In genomic region chr7:47405921-47406765, GRCh38 we compare ENCODE assay signal across 8 cellular contexts.
DNase-seq lines count a peak whose midpoint lies in the region; ATAC-seq, FAIRE-seq and TF ChIP-seq lines count a peak whose summit lies in the region.

No MANE protein-coding gene starts in this region.

- H3K4me3 ChIP-seq in LNCaP clone FGC (ENCODE audit: low read depth, low read length), result no peak overlapping the region
- no peak overlapping the region for H3K4me3 ChIP-seq in choroid plexus epithelial cell (ENCODE audit: low read depth, low read length)
- no peak overlapping the region for H3K4me3 ChIP-seq in HepG2 (replicated peaks in 1 of 3; ENCODE audit: insufficient read depth in 1 of 3, low read depth in 2 of 3, low read length in 3 of 3)

- FAIRE-seq in HepG2 (lab: Jason Lieb, UNC), result peak; percentile 49

- H3K79me2 ChIP-seq in HepG2 (ENCODE audit: insufficient read depth, low read length) (no peaks in the 10 kb centered on the region), H9 (ENCODE audit: insufficient read depth, low read length) (no peaks in the 10 kb centered on the region)

- H3K4me3 Mint-ChIP-seq in H9, result no peak overlapping the region; a peak in 1 of 5 replicates

- H2AFZ ChIP-seq in HepG2 (ENCODE audit: low read length), result no peak overlapping the region
- no peak overlapping the region for H2AFZ ChIP-seq in H9 (ENCODE audit: low read length)

- no peaks in the 10 kb centered on the region; a peak in 1 of 5 replicates for H3K9me3 Mint-ChIP-seq in H9

- no peaks in the 10 kb centered on the region for H3K23me2 ChIP-seq in H9 (ENCODE audit: insufficient read length, low read depth, low read length, poor library complexity, severe bottlenecking)

- H2BK15ac ChIP-seq in H9 (ENCODE audit: low read depth, low read length), result no peak overlapping the region

- H3K23ac ChIP-seq in H9 (ENCODE audit: insufficient read length, low read depth, low read length), result no peak overlapping the region

- no peak overlapping the region; a peak in 1 of 7 replicates for H3K27ac Mint-ChIP-seq in H9

- no peak overlapping the region for H4K5ac ChIP-seq in H9 (ENCODE audit: insufficient read length, low read depth, low read length)

- peaks cover 38 to 81% of the 10 kb centered on the region in 2 experiments for H3K36me3 ChIP-seq in HepG2 (replicated peaks in 1 of 2; ENCODE audit: control insufficient read depth in 1 of 2, insufficient read depth in 2 of 2, low read length in 2 of 2)

- H3K27ac ChIP-seq in HepG2 (ENCODE audit: extremely low read length, insufficient read depth, low read length), result peak overlapping the region; percentile 18
- no peak overlapping the region for H3K27ac ChIP-seq in H9 (ENCODE audit: insufficient read length, low read depth, low read length)

- H2BK12ac ChIP-seq in H9 (ENCODE audit: insufficient read length, low read depth, low read length), result no peak overlapping the region

- in situ Hi-C loops in HepG2 (cut with HindIII; ENCODE audit: extremely low pct_ligation_motif_present, low pct_unique_long_range_greater_than_20kb), result no loop called here

- no peak overlapping the region for H3K18ac ChIP-seq in H9 (ENCODE audit: insufficient read length, low read depth, low read length)

- H3K27me3 Mint-ChIP-seq in H9 (ENCODE audit: low read depth), result no peaks in the 10 kb centered on the region

- H3K4me1 Mint-ChIP-seq in H9, result peaks cover 7 to 14% of the 10 kb centered on the region in 2 experiments

- no peak overlapping the region for H3K9ac ChIP-seq in HepG2 (ENCODE audit: insufficient read depth, low read depth, low read length)
- no peak overlapping the region for H3K9ac ChIP-seq in H9 (ENCODE audit: extremely low read depth, insufficient read length, low read length)

- H3K79me1 ChIP-seq in H9 (ENCODE audit: insufficient read depth, low read depth, low read length, poor library complexity, severe bottlenecking), result no peaks in the 10 kb centered on the region

- CTCF ChIA-PET in HepG2 (lab: Yijun Ruan, JAX; ENCODE audit: low intra/inter-chr PET ratio, low total read pairs), result no interaction called here

- no peak overlapping the region for H3K14ac ChIP-seq in H9 (ENCODE audit: insufficient read depth, low read length)

- no peak for TF ChIP-seq RAD21 in HepG2 (CRISPR knock-in tag; IDR thresholded peaks at IDR 0.05)

- no peak overlapping the region for H4K8ac ChIP-seq in H9 (replicated peaks; ENCODE audit: insufficient read length, low read depth, low read length)

- 41% methylated on average over 12 of the region's 13 CpGs for WGBS in HepG2 (ENCODE audit: low lambda C conversion rate)
- no CpG with 5 or more reads among the region's 13 CpGs for WGBS in H9 (ENCODE audit: extremely low coverage, insufficient read length, low lambda C conversion rate)

- TF ChIP-seq CTCF in LNCaP clone FGC (IDR thresholded peaks at IDR 0.05; ENCODE audit: control insufficient read depth, extremely low read depth, insufficient read depth), result no peak
- TF ChIP-seq CTCF in choroid plexus epithelial cell (conservative IDR thresholded peaks at IDR 0.05; ENCODE audit: low read depth, low read length), result no peak
- no peak for TF ChIP-seq CTCF in HepG2 (CRISPR knock-in tag; IDR thresholded peaks at IDR 0.05)
- no peak for TF ChIP-seq CTCF in H9 (conservative IDR thresholded peaks at IDR 0.05)

- POLR2A ChIA-PET in HepG2 (lab: Yijun Ruan, JAX), result no interaction called here

- peak; percentile 44 for DNase-seq in LNCaP clone FGC (ENCODE audit: low read depth)
- DNase-seq in choroid plexus epithelial cell (ENCODE audit: low read depth), result peak; percentile 51
- DNase-seq in HepG2 (ENCODE audit: low spot score), result peak; percentile 63
- DNase-seq in superior temporal gyrus (ENCODE audit: extremely low spot score), result peak; percentile 17
- DNase-seq in H9, result no peak
- no peak for DNase-seq in occipital lobe (lab: John Stamatoyannopoulos, UW)
- DNase-seq in dedifferentiated amniotic fluid mesenchymal stem cell (ENCODE audit: extremely low spot score), result no peak
- no peak for DNase-seq in stimulated activated naive CD4-positive, alpha-beta T cell (lab: John Stamatoyannopoulos, UW)

- peak; percentile 63 for ATAC-seq in HepG2

- no peaks in the 10 kb centered on the region for H3K27me3 ChIP-seq in HepG2 (ENCODE audit: control insufficient read depth in 1 of 2, insufficient read depth in 2 of 2, low read length in 2 of 2)
- no peaks in the 10 kb centered on the region for H3K27me3 ChIP-seq in H9 (ENCODE audit: insufficient read depth, low read length)

- BruUV-seq in HepG2 (replicated peaks; lab: Mats Ljungman, UMichigan), result no TSS peak

- H2BK5ac ChIP-seq in H9 (ENCODE audit: insufficient read length, low read length), result no peak overlapping the region

- 0 out of 7 replicates have a peak, but pooled peaks cover 0 to 7% (median 0%) of the 10 kb centered on the region in 3 experiments for H3K36me3 Mint-ChIP-seq in H9 (ENCODE audit: insufficient read depth in 1 of 3, low read depth in 3 of 3)

- H3K4me1 ChIP-seq in HepG2 (ENCODE audit: insufficient read depth, low read length) (peaks cover 37% of the 10 kb centered on the region), H9 (ENCODE audit: insufficient read depth, low read length) (no peaks in the 10 kb centered on the region)

- no peak overlapping the region for H3K4ac ChIP-seq in H9 (ENCODE audit: low read depth, low read length)

- H3K56ac ChIP-seq in H9 (ENCODE audit: insufficient read length, low read depth, low read length), result no peak overlapping the region

- H3K9me3 ChIP-seq in HepG2 (ENCODE audit: low read length) (no peaks in the 10 kb centered on the region), H9 (ENCODE audit: control insufficient read depth, low read depth, low read length) (no peaks in the 10 kb centered on the region)

- H3T11ph ChIP-seq in H9 (ENCODE audit: low read length), result no peak overlapping the region

- H2BK120ac ChIP-seq in H9 (ENCODE audit: low read depth, low read length, poor library complexity, severe bottlenecking), result no peak overlapping the region

- TF ChIP-seq EP300 in HepG2 (IDR thresholded peaks at IDR 0.05; ENCODE audit: low read depth in 2 of 2, low read length in 2 of 2) (no peak), HepG2 (CRISPR knock-in tag; IDR thresholded peaks at IDR 0.05; ENCODE audit: borderline replicate concordance) (no peak)

- intact Hi-C loops in HepG2 (cut with micrococcal nuclease; ENCODE audit: unreplicated experiment), result no loop called here

- H4K91ac ChIP-seq in H9 (ENCODE audit: insufficient read length, low read depth, low read length), result no peak overlapping the region

- H4K20me1 ChIP-seq in HepG2 (ENCODE audit: insufficient read depth, low read length) (peaks cover 38% of the 10 kb centered on the region), H9 (ENCODE audit: control insufficient read depth, insufficient read depth, insufficient read length) (no peaks in the 10 kb centered on the region)

- H2BK20ac ChIP-seq in H9 (ENCODE audit: low read depth, low read length, poor library complexity, severe bottlenecking), result no peak overlapping the region

- TF ChIP-seq POLR2A in HepG2 (IDR thresholded peaks at IDR 0.05; ENCODE audit: insufficient read depth in 1 of 2, low read depth in 2 of 2, low read length in 2 of 2), result no peak

- H2AK5ac ChIP-seq in H9 (ENCODE audit: insufficient read length, low read length), result no peak overlapping the region

- H3K4me2 ChIP-seq in HepG2 (ENCODE audit: low read depth, low read length) (peak overlapping the region; percentile 13; the same call in 1 of the 2 replicates), H9 (ENCODE audit: insufficient read depth, insufficient read length, low read length) (no peak overlapping the region)

TF ChIP-seq in HepG2, 621 proteins besides CTCF, POLR2A, EP300 and RAD21 (continues in another document):
- no peak for TF ChIP-seq MTF2 (CRISPR knock-in tag; IDR thresholded peaks at IDR 0.05; ENCODE audit: borderline replicate concordance)
- no peak; the same call in 1 of the 2 replicates for TF ChIP-seq STAG1 (CRISPR knock-in tag; IDR thresholded peaks at IDR 0.05)
- TF ChIP-seq LBX2 (CRISPR knock-in tag; IDR thresholded peaks at IDR 0.05; ENCODE audit: borderline replicate concordance), result no peak
- TF ChIP-seq SMC3 (IDR thresholded peaks at IDR 0.05; ENCODE audit: low read length), result no peak
- TF ChIP-seq ZMYM4 (CRISPR knock-in tag; IDR thresholded peaks at IDR 0.05), result 0 out of 2 replicates have a peak, but pooled peaks have one; percentile 38
- TF ChIP-seq MLLT10 (CRISPR knock-in tag; IDR thresholded peaks at IDR 0.05), result no peak
- no peak for TF ChIP-seq ZNF431 (CRISPR knock-in tag; IDR thresholded peaks at IDR 0.05; ENCODE audit: borderline replicate concordance, low read depth)
- TF ChIP-seq FOXP1 (IDR thresholded peaks at IDR 0.05), result no peak
- no peak; the same call in 1 of the 2 replicates for TF ChIP-seq FOXP1 (CRISPR knock-in tag; IDR thresholded peaks at IDR 0.05)
- no peak for TF ChIP-seq ZNF556 (CRISPR knock-in tag; IDR thresholded peaks at IDR 0.05; ENCODE audit: borderline replicate concordance)
- TF ChIP-seq SRSF1 (optimal IDR thresholded peaks at IDR 0.05; ENCODE audit: low read depth, low read length), result no peak
- TF ChIP-seq ZNF317 (CRISPR knock-in tag; IDR thresholded peaks at IDR 0.05), result 0 out of 2 replicates have a peak, but pooled peaks have one; percentile 37
- no peak for TF ChIP-seq ZNF263 (CRISPR knock-in tag; IDR thresholded peaks at IDR 0.05)
- peak; percentile 37; the same call in 1 of the 2 replicates for TF ChIP-seq HOXA3 (CRISPR knock-in tag; IDR thresholded peaks at IDR 0.05)
- TF ChIP-seq HNF4G (IDR thresholded peaks at IDR 0.05; ENCODE audit: borderline replicate concordance, low read depth, low read length), result no peak
- TF ChIP-seq HNF4G (CRISPR knock-in tag; IDR thresholded peaks at IDR 0.05; ENCODE audit: borderline replicate concordance, low read depth), result no peak

Comparison
In these comparisons a context has a peak if more than half of its experiments do, and no peak if none do; other contexts are left out.
1. DNase-seq: peak in LNCaP clone FGC (single experiment), choroid plexus epithelial cell (single experiment), HepG2 (single experiment) and superior temporal gyrus (single experiment); none in H9 (single experiment), occipital lobe (single experiment), dedifferentiated amniotic fluid mesenchymal stem cell (single experiment) and stimulated activated naive CD4-positive, alpha-beta T cell (0 of 6).